Comparison of ENCODE assay signal across 20 cellular contexts in the genomic region with DNA sequence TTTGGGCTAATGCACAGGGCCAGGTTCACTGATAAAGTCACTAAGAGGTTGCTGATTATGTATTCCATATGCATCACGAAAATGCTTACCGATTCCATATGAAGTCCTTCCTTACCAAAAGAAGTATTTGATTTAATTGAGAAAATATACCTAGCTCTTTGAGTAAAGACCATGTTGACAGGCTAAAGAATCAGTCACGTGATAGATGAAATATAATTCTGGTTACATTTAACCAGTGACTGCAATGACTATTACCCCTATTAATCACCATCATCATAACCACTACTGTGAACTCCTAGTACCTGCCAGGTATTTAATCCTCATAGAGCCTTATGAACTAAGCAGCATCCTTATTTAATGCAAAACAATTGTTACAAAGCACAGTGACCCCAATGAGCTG.
"Had no signal": no experiment of that assay in that cellular context is flagged by ENCODE, and none has a peak within 500 bp of the region (broad histone marks: within the 10 kb centered on the region; RNA-seq: fewer than 3 reads in every experiment).

No MANE protein-coding gene starts in this region.

- H3K4me3 Mint-ChIP-seq: activated B cell treated with CpG ODN at 0.5 μM for 24 hours; activated naive CD4-positive, alpha-beta T cell treated with anti-CD3 and anti-CD28 coated beads, Interleukin-2, amount 10 ng/mL, durations not matched to agents 7 days and 5 days; nephron; stimulated activated effector memory CD8-positive, alpha-beta T cell treated with anti-CD3 and anti-CD28 coated beads, Interleukin-12 subunit alpha, Interleukin-12 subunit beta, amount 100 ng/mL, for 72 hours had no signal

- DNase-seq: activated B cell treated with CpG ODN at 0.5 μM for 24 hours; activated CD4-positive, alpha-beta T cell treated with anti-CD3 and anti-CD28 coated beads, Interleukin-2, amount 50 U/mL, for 1 hour; activated naive CD4-positive, alpha-beta T cell treated with anti-CD3 and anti-CD28 coated beads, Interleukin-2, amount 10 ng/mL, durations not matched to agents 7 days and 5 days; dermis blood vessel endothelial cell; effector memory CD4-positive, alpha-beta T cell; foreskin fibroblast; hypothalamus; islet precursor cell; nucleus accumbens; posterior cingulate gyrus; sigmoid colon; stimulated activated CD4-positive, alpha-beta T cell treated with anti-CD3 and anti-CD28 coated beads, Interleukin-4, amount 100 ng/mL, for 24 hours; upper lobe of left lung had no signal

- H3K27ac ChIP-seq: cardiac muscle cell, sigmoid colon, SK-N-MC, thoracic aorta, upper lobe of left lung had no signal

- ATAC-seq: left lobe of liver; stimulated activated effector memory CD8-positive, alpha-beta T cell treated with anti-CD3 and anti-CD28 coated beads, Interleukin-12 subunit alpha, Interleukin-12 subunit beta, amount 100 ng/mL, for 72 hours had no signal

- H3K27me3 Mint-ChIP-seq: activated B cell treated with CpG ODN at 0.5 μM for 24 hours; activated naive CD4-positive, alpha-beta T cell treated with anti-CD3 and anti-CD28 coated beads, Interleukin-2, amount 10 ng/mL, durations not matched to agents 7 days and 5 days had no signal

- H3K9me3 ChIP-seq: sigmoid colon, thoracic aorta, upper lobe of left lung had no signal

- H3K36me3 ChIP-seq: cardiac muscle cell, sigmoid colon, thoracic aorta, upper lobe of left lung had no signal

- H3K27me3 ChIP-seq: cardiac muscle cell, sigmoid colon, upper lobe of left lung had no signal

- H3K4me3 ChIP-seq: cardiac muscle cell, lung, sigmoid colon, SK-N-MC, thoracic aorta, upper lobe of left lung had no signal

- H3K27ac Mint-ChIP-seq: activated B cell treated with CpG ODN at 0.5 μM for 24 hours; activated naive CD4-positive, alpha-beta T cell treated with anti-CD3 and anti-CD28 coated beads, Interleukin-2, amount 10 ng/mL, durations not matched to agents 7 days and 5 days; nephron; stimulated activated effector memory CD8-positive, alpha-beta T cell treated with anti-CD3 and anti-CD28 coated beads, Interleukin-12 subunit alpha, Interleukin-12 subunit beta, amount 100 ng/mL, for 72 hours had no signal

- H3K9me3 Mint-ChIP-seq: activated B cell treated with CpG ODN at 0.5 μM for 24 hours; activated naive CD4-positive, alpha-beta T cell treated with anti-CD3 and anti-CD28 coated beads, Interleukin-2, amount 10 ng/mL, durations not matched to agents 7 days and 5 days; nephron; stimulated activated effector memory CD8-positive, alpha-beta T cell treated with anti-CD3 and anti-CD28 coated beads, Interleukin-12 subunit alpha, Interleukin-12 subunit beta, amount 100 ng/mL, for 72 hours had no signal
